20 cellular contexts compared by ENCODE assay signal in genomic region chr5:6083311-6083941, GRCh38.
DNase-seq lines count a peak whose midpoint lies in the region; ATAC-seq and TF ChIP-seq lines count a peak whose summit lies in the region.
"Had no signal": no experiment of that assay in that cellular context is flagged by ENCODE, and none has a peak within 500 bp of the region (broad histone marks: within the 10 kb centered on the region; RNA-seq: fewer than 3 reads in every experiment).

No MANE protein-coding gene starts in this region.

- H3K4me3 Mint-ChIP-seq in WTC11 (no peak overlapping the region), neural progenitor cell (no peak overlapping the region)
- H3K4me3 Mint-ChIP-seq: B cell; CD8-positive, alpha-beta memory T cell had no signal

- no peaks in the 10 kb centered on the region for H3K9me3 ChIP-seq in neural progenitor cell (ENCODE audit: low read depth)
- H3K9me3 ChIP-seq: SJSA1 had no signal

- no peaks in the 10 kb centered on the region for H3K4me1 ChIP-seq in neural progenitor cell

- DNase-seq in H7 (peak; percentile 35), WTC11 (ENCODE audit: low spot score) (peak; percentile 33), iPS DF 19.7 (ENCODE audit: low read depth, low spot score) (peak; percentile 12), neural progenitor cell (ENCODE audit: low spot score) (peak; percentile 17), iPS-NIHi7 (ENCODE audit: extremely low spot score) (no peak)
- DNase-seq: CD8-positive, alpha-beta memory T cell; DMS 273 treated with DMSO at 0.1 percent for 48 hours; DMS79; HCEC 1CT; NCI-H1694 treated with DMSO at 0.1 percent for 48 hours; NCI-H2171; NCI-H226; NCI-H510A; Right ventricle myocardium superior; RPMI8226 had no signal

- no peak overlapping the region for H3K4me2 ChIP-seq in neural progenitor cell

- no peak for TF ChIP-seq CTCF in WTC11 (IDR thresholded peaks at IDR 0.05)
- no peak for TF ChIP-seq CTCF in neural progenitor cell (IDR thresholded peaks at IDR 0.05)

- H3K27ac Mint-ChIP-seq in WTC11, result no peak overlapping the region
- H3K27ac Mint-ChIP-seq in neural progenitor cell, result no peak overlapping the region
- H3K27ac Mint-ChIP-seq: B cell had no signal

- H3K36me3 ChIP-seq in H7 (replicated peaks; ENCODE audit: control insufficient read depth, insufficient read depth, low read length) (no peaks in the 10 kb centered on the region), neural progenitor cell (no peaks in the 10 kb centered on the region)
- H3K36me3 ChIP-seq: SJSA1 had no signal

- H3K9me3 Mint-ChIP-seq in WTC11 (no peaks in the 10 kb centered on the region), neural progenitor cell (no peaks in the 10 kb centered on the region)
- H3K9me3 Mint-ChIP-seq: CD8-positive, alpha-beta memory T cell had no signal

- H3K27ac ChIP-seq in neural progenitor cell, result no peak overlapping the region
- H3K27ac ChIP-seq: C4-2B, SJSA1 had no signal

- peak; percentile 95 for ATAC-seq in WTC11
- no peak for ATAC-seq in HG03439 (IDR thresholded peaks at IDR 0.05; ENCODE audit: unreplicated experiment)
- no peak for ATAC-seq in GM21367 (IDR thresholded peaks at IDR 0.05; ENCODE audit: unreplicated experiment)

- H3K36me3 Mint-ChIP-seq in WTC11 (no peaks in the 10 kb centered on the region), neural progenitor cell (no peaks in the 10 kb centered on the region)
- H3K36me3 Mint-ChIP-seq: CD8-positive, alpha-beta memory T cell had no signal

- CTCF ChIA-PET in WTC11 (lab: Charles Lee), result no interaction called here

- peak overlapping the region; percentile 68 for H2AFZ ChIP-seq in neural progenitor cell (replicated peaks)

- H3K4me1 Mint-ChIP-seq in WTC11 (peaks cover 11% of the 10 kb centered on the region), neural progenitor cell (no peaks in the 10 kb centered on the region)
- H3K4me1 Mint-ChIP-seq: B cell; CD8-positive, alpha-beta memory T cell had no signal

- H3K4me3 ChIP-seq in H7 (ENCODE audit: insufficient read depth, low read depth, low read length) (no peak overlapping the region), neural progenitor cell (no peak overlapping the region)
- H3K4me3 ChIP-seq: SJSA1 had no signal

- no peaks in the 10 kb centered on the region for H3K79me2 ChIP-seq in neural progenitor cell (ENCODE audit: low read depth)

- H3K9ac ChIP-seq in neural progenitor cell, result no peak overlapping the region

- H3F3A ChIP-seq in neural progenitor cell (ENCODE audit: low read depth), result no peaks in the 10 kb centered on the region

- H3K27me3 ChIP-seq in H7 (ENCODE audit: control insufficient read depth, insufficient read depth, low read length) (no peaks in the 10 kb centered on the region), neural progenitor cell (no peaks in the 10 kb centered on the region)
- H3K27me3 ChIP-seq: SJSA1 had no signal

- H4K20me1 ChIP-seq in neural progenitor cell (ENCODE audit: low read depth), result no peaks in the 10 kb centered on the region

- POLR2A ChIA-PET in WTC11 (lab: Charles Lee), result no interaction called here

- no peaks in the 10 kb centered on the region for H3K27me3 Mint-ChIP-seq in WTC11 (ENCODE audit: low read depth)
- peaks cover 4% of the 10 kb centered on the region for H3K27me3 Mint-ChIP-seq in neural progenitor cell (ENCODE audit: insufficient read depth, low read depth)
- H3K27me3 Mint-ChIP-seq: B cell; CD8-positive, alpha-beta memory T cell had no signal

TF ChIP-seq in WTC11, 78 proteins besides CTCF, POLR2A, EP300 and RAD21:
- TF ChIP-seq CREM (CRISPR knock-in tag; IDR thresholded peaks at IDR 0.05) (no peak), MXD4 (CRISPR knock-in tag; IDR thresholded peaks at IDR 0.05; ENCODE audit: borderline replicate concordance) (no peak), CDX4 (CRISPR knock-in tag; IDR thresholded peaks at IDR 0.05; ENCODE audit: borderline replicate concordance) (no peak), RELA (CRISPR knock-in tag; IDR thresholded peaks at IDR 0.05; ENCODE audit: borderline replicate concordance) (no peak), ZNF671 (CRISPR knock-in tag; IDR thresholded peaks at IDR 0.05) (no peak), SMAD3 (CRISPR knock-in tag; IDR thresholded peaks at IDR 0.05; ENCODE audit: borderline replicate concordance) (no peak), ZNF263 (CRISPR knock-in tag; IDR thresholded peaks at IDR 0.05; ENCODE audit: low read depth) (no peak), NR2C2 (CRISPR knock-in tag; IDR thresholded peaks at IDR 0.05) (no peak), IRF1 (CRISPR knock-in tag; IDR thresholded peaks at IDR 0.05) (no peak), ESRRA (CRISPR knock-in tag; IDR thresholded peaks at IDR 0.05; ENCODE audit: borderline replicate concordance) (no peak), GABPB1 (CRISPR knock-in tag; IDR thresholded peaks at IDR 0.05) (no peak), IRF2 (CRISPR knock-in tag; IDR thresholded peaks at IDR 0.05; ENCODE audit: borderline replicate concordance, low read depth) (no peak), ZNF317 (CRISPR knock-in tag; IDR thresholded peaks at IDR 0.05; ENCODE audit: borderline replicate concordance, low read depth) (no peak), JAZF1 (CRISPR knock-in tag; IDR thresholded peaks at IDR 0.05) (no peak)
- TF ChIP-seq, protein P1, sequence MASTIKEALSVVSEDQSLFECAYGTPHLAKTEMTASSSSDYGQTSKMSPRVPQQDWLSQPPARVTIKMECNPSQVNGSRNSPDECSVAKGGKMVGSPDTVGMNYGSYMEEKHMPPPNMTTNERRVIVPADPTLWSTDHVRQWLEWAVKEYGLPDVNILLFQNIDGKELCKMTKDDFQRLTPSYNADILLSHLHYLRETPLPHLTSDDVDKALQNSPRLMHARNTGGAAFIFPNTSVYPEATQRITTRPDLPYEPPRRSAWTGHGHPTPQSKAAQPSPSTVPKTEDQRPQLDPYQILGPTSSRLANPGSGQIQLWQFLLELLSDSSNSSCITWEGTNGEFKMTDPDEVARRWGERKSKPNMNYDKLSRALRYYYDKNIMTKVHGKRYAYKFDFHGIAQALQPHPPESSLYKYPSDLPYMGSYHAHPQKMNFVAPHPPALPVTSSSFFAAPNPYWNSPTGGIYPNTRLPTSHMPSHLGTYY (CRISPR knock-in tag; IDR thresholded peaks at IDR 0.05), result no peak
- TF ChIP-seq, protein P2, sequence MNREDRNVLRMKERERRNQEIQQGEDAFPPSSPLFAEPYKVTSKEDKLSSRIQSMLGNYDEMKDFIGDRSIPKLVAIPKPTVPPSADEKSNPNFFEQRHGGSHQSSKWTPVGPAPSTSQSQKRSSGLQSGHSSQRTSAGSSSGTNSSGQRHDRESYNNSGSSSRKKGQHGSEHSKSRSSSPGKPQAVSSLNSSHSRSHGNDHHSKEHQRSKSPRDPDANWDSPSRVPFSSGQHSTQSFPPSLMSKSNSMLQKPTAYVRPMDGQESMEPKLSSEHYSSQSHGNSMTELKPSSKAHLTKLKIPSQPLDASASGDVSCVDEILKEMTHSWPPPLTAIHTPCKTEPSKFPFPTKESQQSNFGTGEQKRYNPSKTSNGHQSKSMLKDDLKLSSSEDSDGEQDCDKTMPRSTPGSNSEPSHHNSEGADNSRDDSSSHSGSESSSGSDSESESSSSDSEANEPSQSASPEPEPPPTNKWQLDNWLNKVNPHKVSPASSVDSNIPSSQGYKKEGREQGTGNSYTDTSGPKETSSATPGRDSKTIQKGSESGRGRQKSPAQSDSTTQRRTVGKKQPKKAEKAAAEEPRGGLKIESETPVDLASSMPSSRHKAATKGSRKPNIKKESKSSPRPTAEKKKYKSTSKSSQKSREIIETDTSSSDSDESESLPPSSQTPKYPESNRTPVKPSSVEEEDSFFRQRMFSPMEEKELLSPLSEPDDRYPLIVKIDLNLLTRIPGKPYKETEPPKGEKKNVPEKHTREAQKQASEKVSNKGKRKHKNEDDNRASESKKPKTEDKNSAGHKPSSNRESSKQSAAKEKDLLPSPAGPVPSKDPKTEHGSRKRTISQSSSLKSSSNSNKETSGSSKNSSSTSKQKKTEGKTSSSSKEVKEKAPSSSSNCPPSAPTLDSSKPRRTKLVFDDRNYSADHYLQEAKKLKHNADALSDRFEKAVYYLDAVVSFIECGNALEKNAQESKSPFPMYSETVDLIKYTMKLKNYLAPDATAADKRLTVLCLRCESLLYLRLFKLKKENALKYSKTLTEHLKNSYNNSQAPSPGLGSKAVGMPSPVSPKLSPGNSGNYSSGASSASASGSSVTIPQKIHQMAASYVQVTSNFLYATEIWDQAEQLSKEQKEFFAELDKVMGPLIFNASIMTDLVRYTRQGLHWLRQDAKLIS (CRISPR knock-in tag; IDR thresholded peaks at IDR 0.05; ENCODE audit: borderline replicate concordance), result no peak
- TF ChIP-seq, protein P3, sequence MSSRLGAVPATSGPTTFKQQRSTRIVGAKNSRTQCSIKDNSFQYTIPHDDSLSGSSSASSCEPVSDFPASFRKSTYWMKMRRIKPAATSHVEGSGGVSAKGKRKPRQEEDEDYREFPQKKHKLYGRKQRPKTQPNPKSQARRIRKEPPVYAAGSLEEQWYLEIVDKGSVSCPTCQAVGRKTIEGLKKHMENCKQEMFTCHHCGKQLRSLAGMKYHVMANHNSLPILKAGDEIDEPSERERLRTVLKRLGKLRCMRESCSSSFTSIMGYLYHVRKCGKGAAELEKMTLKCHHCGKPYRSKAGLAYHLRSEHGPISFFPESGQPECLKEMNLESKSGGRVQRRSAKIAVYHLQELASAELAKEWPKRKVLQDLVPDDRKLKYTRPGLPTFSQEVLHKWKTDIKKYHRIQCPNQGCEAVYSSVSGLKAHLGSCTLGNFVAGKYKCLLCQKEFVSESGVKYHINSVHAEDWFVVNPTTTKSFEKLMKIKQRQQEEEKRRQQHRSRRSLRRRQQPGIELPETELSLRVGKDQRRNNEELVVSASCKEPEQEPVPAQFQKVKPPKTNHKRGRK (CRISPR knock-in tag; IDR thresholded peaks at IDR 0.05; ENCODE audit: borderline replicate concordance), result no peak
